Comparison of ENCODE assay signal across 8 cellular contexts in the genomic region with DNA sequence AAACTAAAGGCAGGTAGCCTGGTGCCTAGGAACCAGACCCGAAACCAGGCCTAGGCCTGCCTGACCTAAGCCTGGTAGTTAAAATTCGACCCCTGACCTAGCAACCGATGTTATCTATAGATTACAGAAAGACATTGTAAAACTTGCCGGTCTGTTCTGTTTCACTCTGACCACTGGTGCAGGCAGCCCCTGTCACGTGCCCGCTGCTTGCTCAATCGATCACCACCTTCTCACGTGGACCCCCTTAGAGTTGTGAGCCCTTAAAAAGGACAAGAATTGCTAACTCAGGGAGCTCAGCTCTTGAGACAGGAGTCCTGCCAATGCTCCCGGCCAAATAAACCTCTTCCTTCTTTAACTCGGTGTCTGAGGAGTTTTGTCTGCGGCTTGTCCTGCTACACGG. TPM values are rescaled to one million over a fixed set of nuclear protein-coding genes. Genes with fewer than 3 reads are reported as not detected.
A peak's percentile ranks its signal among the peaks of the same experiment; 100 is the strongest.
DNase-seq lines count a peak whose midpoint lies in the region; ATAC-seq and TF ChIP-seq lines count a peak whose summit lies in the region.
"Not testable (repeated sequence)": the region's sequence is repeated elsewhere in the genome, so short reads cannot be mapped to it uniquely, and the experiment has no call there.

No MANE protein-coding gene starts in this region.

- not testable (repeated sequence) for BruUV-seq in Caco-2 (replicated peaks; lab: Mats Ljungman, UMichigan); IMR-90 (replicated peaks; lab: Mats Ljungman, UMichigan); mammary epithelial cell (replicated peaks; lab: Mats Ljungman, UMichigan)

- CTCF ChIA-PET in Caco-2 (lab: Charles Lee); mammary epithelial cell (lab: Charles Lee; ENCODE audit: low non-redundant PET): not testable (repeated sequence)
- CTCF ChIA-PET in IMR-90 (lab: Yijun Ruan, JAX), result interaction anchor here (2.2 kb wide), 1 partner anchor 88 kb away, joined by 8 read pairs; the partner anchor contains the start of gene KATNBL1

- intact Hi-C loops in Caco-2 (cut with micrococcal nuclease; ENCODE audit: unreplicated experiment); IMR-90 (cut with micrococcal nuclease); mammary epithelial cell (cut with micrococcal nuclease): not testable (repeated sequence)

- not testable (repeated sequence) for H3K23ac ChIP-seq in IMR-90 (ENCODE audit: low read depth, low read length); trophoblast cell (ENCODE audit: low read length)

- peak overlapping the region; percentile 40 for H3K4me3 Mint-ChIP-seq in Caco-2 (ENCODE audit: unreplicated experiment)
- H3K4me3 Mint-ChIP-seq in HFFc6, result not testable (repeated sequence)

- not testable (repeated sequence) for ATAC-seq in IMR-90 (ENCODE audit: low read depth); RWPE2 (ENCODE audit: low read depth)

- H2BK120ac ChIP-seq in IMR-90 (ENCODE audit: low read depth, low read length), result peak overlapping the region; percentile 19; the same call in 1 of the 2 replicates
- not testable (repeated sequence) for H2BK120ac ChIP-seq in trophoblast cell (ENCODE audit: insufficient read depth, low read length, poor library complexity)

- H3K36me3 Mint-ChIP-seq in Caco-2 (ENCODE audit: insufficient read depth, unreplicated experiment); HFFc6 (ENCODE audit: low read depth): not testable (repeated sequence)

- in situ Hi-C loops in IMR-90 (cut with MboI; ENCODE audit: low sequenced_read_pairs) (loop anchor here (25.0 kb wide), 1 partner anchor 466 kb away; the partner anchor contains the start of gene GOLGA8B), mammary epithelial cell (cut with MboI; ENCODE audit: low sequenced_read_pairs in 2 of 2) (loop anchor here (25.0 kb wide), 2 partner anchors 241 to 466 kb away; partner anchors contain the start of genes GOLGA8B (in 2 of the 2) and LPCAT4 (in 1 of the 2))

- H3K9ac ChIP-seq in IMR-90 (ENCODE audit: low read depth, low read length); trophoblast cell (ENCODE audit: low read length): not testable (repeated sequence)
- peak overlapping the region; percentile 10 for H3K9ac ChIP-seq in mammary epithelial cell (ENCODE audit: insufficient read depth, low read length)

- peak overlapping the region; percentile 76 for H3K27ac Mint-ChIP-seq in Caco-2 (ENCODE audit: unreplicated experiment)
- peak overlapping the region; percentile 89 for H3K27ac Mint-ChIP-seq in HFFc6

- not testable (repeated sequence) for H3K4ac ChIP-seq in IMR-90 (ENCODE audit: low read depth, low read length); trophoblast cell (ENCODE audit: low read depth, low read length)

- not testable (repeated sequence) for H4K12ac ChIP-seq in trophoblast cell (ENCODE audit: low read depth, low read length)

- not testable (repeated sequence) for H4K20me1 ChIP-seq in IMR-90 (ENCODE audit: insufficient read depth, low read length); mammary epithelial cell (ENCODE audit: insufficient read depth, low read length)

- H2BK12ac ChIP-seq in trophoblast cell (ENCODE audit: low read length), result not testable (repeated sequence)

- H3K4me1 ChIP-seq in Caco-2; IMR-90 (ENCODE audit: control insufficient read depth, insufficient read depth, low read length); RWPE2 (ENCODE audit: insufficient read depth, poor library complexity, severe bottlenecking); mammary epithelial cell (ENCODE audit: insufficient read depth, low read length); trophoblast cell (ENCODE audit: control insufficient read depth in 1 of 2, insufficient read depth in 2 of 2, low read length in 2 of 2): not testable (repeated sequence)

- not testable (repeated sequence) for H3K79me2 ChIP-seq in mammary epithelial cell (ENCODE audit: insufficient read depth, low read length); trophoblast cell (ENCODE audit: control insufficient read depth, insufficient read depth, low read length, poor library complexity)

- not testable (repeated sequence) for H2AFZ ChIP-seq in IMR-90 (replicated peaks; ENCODE audit: low read length, poor library complexity); mammary epithelial cell (ENCODE audit: low read depth, low read length); trophoblast cell (ENCODE audit: insufficient read depth, low read length, poor library complexity)

- H3K27ac ChIP-seq in IMR-90 (ENCODE audit: insufficient read depth, low read length); mammary epithelial cell (ENCODE audit: insufficient read depth, low read depth, low read length): not testable (repeated sequence)
- H3K27ac ChIP-seq in RWPE2 (ENCODE audit: poor library complexity, severe bottlenecking) (peak overlapping the region; percentile 45), trophoblast cell (ENCODE audit: low read depth, low read length) (peak overlapping the region; percentile 56)

- not testable (repeated sequence) for TF ChIP-seq RAD21 in IMR-90 (IDR thresholded peaks at IDR 0.05; ENCODE audit: low read length)

- WGBS in IMR-90 (ENCODE audit: extremely low coverage in 2 of 2, insufficient read length in 1 of 2), 2 experiments, result 95% methylated on average over 4 of the region's 12 CpGs; no CpG with 5 or more reads in 1 of the 2 experiments
- WGBS in mammary epithelial cell (ENCODE audit: low coverage, missing lambda C conversion rate), result 67% methylated on average over 11 of the region's 12 CpGs
- WGBS in trophoblast cell (ENCODE audit: extremely low coverage, insufficient coverage, insufficient read length), result no CpG with 5 or more reads among the region's 12 CpGs

- H4K91ac ChIP-seq in IMR-90 (ENCODE audit: insufficient read depth, low read depth, low read length); trophoblast cell (ENCODE audit: low read depth, low read length): not testable (repeated sequence)

- DNase-seq in Caco-2; HFFc6; IMR-90; RWPE2 (ENCODE audit: low spot score); mammary epithelial cell: not testable (repeated sequence)
- peak; percentile 8 for DNase-seq in amniotic epithelial cell (ENCODE audit: low read depth)
- peak; percentile 77 for DNase-seq in islet precursor cell
- DNase-seq in trophoblast cell, result peak; percentile 25 to 30

- dilution Hi-C loops in IMR-90 (cut with HindIII; ENCODE audit: low sequenced_read_pairs, unreplicated experiment), result not testable (repeated sequence)
- dilution Hi-C loops in mammary epithelial cell (cut with HindIII; ENCODE audit: low sequenced_read_pairs), result loop anchor here (5.0 kb wide), 1 partner anchor 86 kb away; no protein-coding TSS in a partner anchor

- not testable (repeated sequence) for H3K27me3 ChIP-seq in Caco-2 (replicated peaks; ENCODE audit: control insufficient read depth, insufficient read depth, low read length); IMR-90 (ENCODE audit: control insufficient read depth, insufficient read depth, low read length); RWPE2 (ENCODE audit: insufficient read depth, poor library complexity, severe bottlenecking); mammary epithelial cell (ENCODE audit: insufficient read depth, low read length); trophoblast cell (ENCODE audit: insufficient read depth, low read length)

- not testable (repeated sequence) for H3K4me3 ChIP-seq in Caco-2 (ENCODE audit: low read depth, low read length); IMR-90 (ENCODE audit: insufficient read depth, low read depth, low read length); RWPE2 (ENCODE audit: severe bottlenecking); mammary epithelial cell (replicated peaks in 1 of 3; ENCODE audit: insufficient read depth in 1 of 3, low read depth in 2 of 3, low read length in 3 of 3); trophoblast cell (ENCODE audit: low read depth, low read length)

- H2AK5ac ChIP-seq in IMR-90 (ENCODE audit: low read depth, low read length); trophoblast cell (ENCODE audit: low read length): not testable (repeated sequence)

- not testable (repeated sequence) for H2AK9ac ChIP-seq in IMR-90 (replicated peaks; ENCODE audit: low read depth, low read length, poor library complexity)

- H4K5ac ChIP-seq in IMR-90 (ENCODE audit: low read depth, low read length), result not testable (repeated sequence)

- not testable (repeated sequence) for H3K18ac ChIP-seq in IMR-90 (ENCODE audit: low read depth, low read length); trophoblast cell (ENCODE audit: low read length)

- not testable (repeated sequence) for H2BK15ac ChIP-seq in IMR-90 (ENCODE audit: low read depth, low read length)

- H4K8ac ChIP-seq in IMR-90 (ENCODE audit: low read depth in 2 of 2, low read length in 2 of 2); trophoblast cell (ENCODE audit: low read depth, low read length): not testable (repeated sequence)

- TF ChIP-seq CTCF in Caco-2 (IDR thresholded peaks at IDR 0.05; ENCODE audit: insufficient read depth in 1 of 2, low read depth in 1 of 2, low read length in 1 of 2, severe bottlenecking in 1 of 2, unreplicated experiment in 1 of 2); HFFc6 (IDR thresholded peaks at IDR 0.05); IMR-90 (conservative IDR thresholded peaks at IDR 0.05; ENCODE audit: low read depth, low read length); RWPE2 (IDR thresholded peaks at IDR 0.05; ENCODE audit: poor library complexity, severe bottlenecking); mammary epithelial cell (conservative IDR thresholded peaks at IDR 0.05 in 1 of 2, IDR thresholded peaks at IDR 0.05 in 1 of 2; ENCODE audit: extremely low read depth in 1 of 2, insufficient read depth in 1 of 2, low read depth in 1 of 2, low read length in 2 of 2): not testable (repeated sequence)

- H3K27me3 Mint-ChIP-seq in Caco-2 (ENCODE audit: insufficient read depth, unreplicated experiment); HFFc6 (ENCODE audit: insufficient read depth): not testable (repeated sequence)

- H3K9me1 ChIP-seq in IMR-90 (ENCODE audit: insufficient read depth, low read length), result not testable (repeated sequence)

- not testable (repeated sequence) for H3K36me3 ChIP-seq in Caco-2 (ENCODE audit: control insufficient read depth, insufficient read depth, low read length); IMR-90 (ENCODE audit: control insufficient read depth, insufficient read depth, low read length); RWPE2 (ENCODE audit: low read depth); mammary epithelial cell (ENCODE audit: insufficient read depth, low read length); trophoblast cell (ENCODE audit: control insufficient read depth in 1 of 2, insufficient read depth in 2 of 2, low read length in 2 of 2)

- H3K56ac ChIP-seq in IMR-90 (ENCODE audit: extremely low read depth, insufficient read depth, low read length), result not testable (repeated sequence)

- H3K4me2 ChIP-seq in IMR-90 (ENCODE audit: low read depth, low read length); mammary epithelial cell (ENCODE audit: insufficient read depth, low read depth, low read length); trophoblast cell (ENCODE audit: low read length): not testable (repeated sequence)

- not testable (repeated sequence) for H2BK20ac ChIP-seq in IMR-90 (ENCODE audit: low read depth, low read length)

- TF ChIP-seq POLR2A in IMR-90 (IDR thresholded peaks at IDR 0.05; ENCODE audit: low read depth, low read length), result not testable (repeated sequence)

- not testable (repeated sequence) for H3K14ac ChIP-seq in IMR-90 (replicated peaks; ENCODE audit: low read depth, low read length); trophoblast cell (ENCODE audit: low read length)

- H2BK5ac ChIP-seq in IMR-90 (ENCODE audit: low read depth, low read length, poor library complexity, severe bottlenecking) (peak overlapping the region; percentile 46), trophoblast cell (ENCODE audit: low read depth, low read length, poor library complexity) (peak overlapping the region; percentile 5)

- POLR2A ChIA-PET in Caco-2 (lab: Charles Lee); IMR-90 (lab: Charles Lee; ENCODE audit: unreplicated experiment): not testable (repeated sequence)

- not testable (repeated sequence) for H3K9me3 Mint-ChIP-seq in Caco-2 (ENCODE audit: unreplicated experiment); HFFc6

- not testable (repeated sequence) for H3K9me3 ChIP-seq in Caco-2; IMR-90 (ENCODE audit: control insufficient read depth, insufficient read depth, low read length); RWPE2 (ENCODE audit: severe bottlenecking); mammary epithelial cell (replicated peaks; ENCODE audit: insufficient read depth, low read length); trophoblast cell (ENCODE audit: insufficient read depth, low read depth, low read length)

- not testable (repeated sequence) for H3K79me1 ChIP-seq in IMR-90 (ENCODE audit: low read depth in 1 of 2, low read length in 2 of 2); trophoblast cell (ENCODE audit: low read length)

- peaks cover 10% of the 10 kb centered on the region for H3K4me1 Mint-ChIP-seq in Caco-2 (ENCODE audit: low read depth, unreplicated experiment)
- peaks cover 54% of the 10 kb centered on the region for H3K4me1 Mint-ChIP-seq in HFFc6 (ENCODE audit: low read depth)

RNA-seq across cellular contexts. Expression of gene PGBD4, which starts 19.9 kb away (rescaled TPM):
- total RNA-seq in Caco-2 (2022) (1.5 and 1.7 TPM in 2 replicates), IMR-90 (2012; rRNA removed) (1.3 and 1.9 TPM in 2 replicates), mammary epithelial cell (1 to 10 TPM; 1.3 to 2.1 TPM)
- total RNA-seq in HFFc6 (2021; fragmentation: NEBNext Ultra II Directional; extraction: Animal tissue kit (Norgen Biotek cat#: 25700)), result 1 to 10 TPM; 1.6 to 2.6 (median 1.9) TPM
- polyA plus RNA-seq in IMR-90 (2012; rRNA removed) (0.75 and 0.89 TPM in 2 replicates), mammary epithelial cell (0.94 TPM)
- polyA plus RNA-seq in IMR-90 (2012; cell fraction: cytosol; rRNA removed), result 0.15 and 0.16 TPM in 2 replicates
- 0.14 and 0.73 TPM in 2 replicates for polyA plus RNA-seq in IMR-90 (2012; cell fraction: nucleus; rRNA removed; ENCODE audit: low replicate concordance)
- 0.83 TPM for polyA minus RNA-seq in mammary epithelial cell
- polyA plus RNA-seq in trophoblast cell (2013), result 0.59 and 0.62 TPM in 2 replicates

RNA-seq across cellular contexts. Expression of gene EMC7, which starts 20.1 kb away (rescaled TPM):
- total RNA-seq in Caco-2 (2022), result 70.2 and 74.2 TPM in 2 replicates
- 100 to 1,000 TPM; 159 to 204 (median 171) TPM for total RNA-seq in HFFc6 (2021; fragmentation: NEBNext Ultra II Directional; extraction: Animal tissue kit (Norgen Biotek cat#: 25700))
- 46.6 and 58.6 TPM in 2 replicates for total RNA-seq in IMR-90 (2012; rRNA removed)
- polyA plus RNA-seq in IMR-90 (2012; rRNA removed), result 66.8 and 76.4 TPM in 2 replicates
- 20.0 and 31.5 TPM in 2 replicates for polyA plus RNA-seq in IMR-90 (2012; cell fraction: cytosol; rRNA removed)
- polyA plus RNA-seq in IMR-90 (2012; cell fraction: nucleus; rRNA removed; ENCODE audit: low replicate concordance), result 3.0 and 27.9 TPM in 2 replicates
- total RNA-seq in mammary epithelial cell, result 10 to 100 TPM; 28.3 to 75.8 TPM
- polyA plus RNA-seq in mammary epithelial cell, result 50.6 TPM
- polyA minus RNA-seq in mammary epithelial cell, result 22.4 TPM
- polyA plus RNA-seq in trophoblast cell (2013), result 65.5 and 69.9 TPM in 2 replicates
